13 cellular contexts compared by ENCODE assay signal in genomic region chr16:87206646-87207451, GRCh38.
DNase-seq lines count a peak whose midpoint lies in the region; ATAC-seq, FAIRE-seq and TF ChIP-seq lines count a peak whose summit lies in the region.
"Had no signal": no experiment of that assay in that cellular context is flagged by ENCODE, and none has a peak within 500 bp of the region (broad histone marks: within the 10 kb centered on the region; RNA-seq: fewer than 3 reads in every experiment).

No MANE protein-coding gene starts in this region.

- no TSS peak for BruUV-seq in MCF 10A (replicated peaks; lab: Mats Ljungman, UMichigan)

- H3K4me1 Mint-ChIP-seq in MCF 10A (ENCODE audit: insufficient read depth, unreplicated experiment): peaks cover 28% of the 10 kb centered on the region
- no peaks in the 10 kb centered on the region for H3K4me1 Mint-ChIP-seq in activated CD8-positive, alpha-beta T cell treated with anti-CD3 and anti-CD28 coated beads for 36 hours (ENCODE audit: low read depth)

- no peak overlapping the region for H3K4me3 Mint-ChIP-seq in MCF 10A (ENCODE audit: unreplicated experiment)
- H3K4me3 Mint-ChIP-seq in activated CD8-positive, alpha-beta T cell treated with anti-CD3 and anti-CD28 coated beads for 36 hours: no peak overlapping the region
- H3K4me3 Mint-ChIP-seq: activated CD4-positive, alpha-beta T cell treated with anti-CD3 and anti-CD28 coated beads, Interleukin-2, amount 10 ng/mL, durations not matched to agents 24 days and 14 days had no signal

- CTCF ChIA-PET in MCF 10A (lab: Yijun Ruan, JAX): interaction anchor here (0.6 to 2.2 kb wide), 4 partner anchors 55 to 643 kb away, joined by 3 to 11 read pairs (median 6); no protein-coding TSS in a partner anchor
- CTCF ChIA-PET in activated CD8-positive, alpha-beta T cell treated with anti-CD3 and anti-CD28 coated beads for 36 hours (lab: Charles Lee): interaction anchor here (1.9 kb wide), 1 partner anchor 90 kb away, joined by 5 read pairs; no protein-coding TSS in a partner anchor

- peaks cover 27% of the 10 kb centered on the region for H3K27me3 ChIP-seq in left ventricle myocardium inferior (ENCODE audit: low read depth)
- no peaks in the 10 kb centered on the region for H3K27me3 ChIP-seq in tibial artery

- no peaks in the 10 kb centered on the region for H3K9me3 Mint-ChIP-seq in MCF 10A (ENCODE audit: unreplicated experiment)
- no peaks in the 10 kb centered on the region for H3K9me3 Mint-ChIP-seq in activated CD8-positive, alpha-beta T cell treated with anti-CD3 and anti-CD28 coated beads for 36 hours
- H3K9me3 Mint-ChIP-seq: activated CD4-positive, alpha-beta T cell treated with anti-CD3 and anti-CD28 coated beads, Interleukin-2, amount 10 ng/mL, durations not matched to agents 24 days and 14 days had no signal

- H3K27ac ChIP-seq in left ventricle myocardium inferior (replicated peaks) (peak overlapping the region; percentile 68), tibial artery (peak overlapping the region; percentile 18 to 30)

- intact Hi-C loops in MCF 10A (cut with micrococcal nuclease): loop anchor here (1.0 kb wide), 1 partner anchor 71 kb away; no protein-coding TSS in a partner anchor
- intact Hi-C loops in left ventricle myocardium inferior (cut with micrococcal nuclease): no loop called here
- intact Hi-C loops in tibial artery (cut with DNase I; ENCODE audit: low total_unique reads): no loop called here
- intact Hi-C loops in activated CD8-positive, alpha-beta T cell treated with anti-CD3 and anti-CD28 coated beads for 36 hours (cut with micrococcal nuclease): no loop called here

- H3K27ac Mint-ChIP-seq in MCF 10A (ENCODE audit: low read depth, unreplicated experiment): peak overlapping the region; percentile 47
- no peak overlapping the region for H3K27ac Mint-ChIP-seq in activated CD8-positive, alpha-beta T cell treated with anti-CD3 and anti-CD28 coated beads for 36 hours
- H3K27ac Mint-ChIP-seq: activated CD4-positive, alpha-beta T cell treated with anti-CD3 and anti-CD28 coated beads, Interleukin-2, amount 10 ng/mL, durations not matched to agents 24 days and 14 days had no signal

- peak; percentile 68 for FAIRE-seq in HTR-8/SVneo (lab: Jason Lieb, UNC)

- H3K36me3 ChIP-seq in left ventricle myocardium inferior (no peaks in the 10 kb centered on the region), tibial artery (no peaks in the 10 kb centered on the region)

- TF ChIP-seq CTCF in MCF 10A (IDR thresholded peaks at IDR 0.05; ENCODE audit: unreplicated experiment) (no peak), left ventricle myocardium inferior (IDR thresholded peaks at IDR 0.05; ENCODE audit: borderline replicate concordance) (no peak), tibial artery (IDR thresholded peaks at IDR 0.05) (no peak)
- TF ChIP-seq CTCF in activated CD8-positive, alpha-beta T cell treated with anti-CD3 and anti-CD28 coated beads for 36 hours (IDR thresholded peaks at IDR 0.05): no peak

- DNase-seq in HTR-8/SVneo (ENCODE audit: insufficient read length, low spot score) (no peak), MCF 10A (ENCODE audit: unreplicated experiment) (peak; percentile 85), left ventricle myocardium inferior (peak; percentile 35), tibial artery (peak in 1 of 2 donors; percentile 43), NCI-H774 (lab: John Stamatoyannopoulos, UW) (no peak)
- no peak for DNase-seq in activated CD8-positive, alpha-beta T cell treated with anti-CD3 and anti-CD28 coated beads for 36 hours
- no peak for DNase-seq in activated CD4-positive, alpha-beta T cell treated with anti-CD3 and anti-CD28 coated beads for 1 hour
- DNase-seq: activated CD4-positive, alpha-beta T cell treated with anti-CD3 and anti-CD28 coated beads, Interleukin-2, amount 10 ng/mL, durations not matched to agents 24 days and 14 days; activated effector memory CD4-positive, alpha-beta T cell treated with anti-CD3 and anti-CD28 coated beads, Interleukin-2, amount 50 U/mL, for 16 hours; cortex of kidney; NCI-H510A had no signal

- H3K9me3 ChIP-seq in left ventricle myocardium inferior (replicated peaks) (no peaks in the 10 kb centered on the region), tibial artery (no peaks in the 10 kb centered on the region)

- POLR2A ChIA-PET in MCF 10A (lab: Yijun Ruan, JAX): interaction anchor here (0.6 to 1.8 kb wide), 9 partner anchors 9 to 642 kb away, joined by 3 to 16 read pairs (median 3); partner anchors contain the start of gene C16orf95
- POLR2A ChIA-PET in activated CD8-positive, alpha-beta T cell treated with anti-CD3 and anti-CD28 coated beads for 36 hours (lab: Charles Lee): no interaction called here

- H3K4me1 ChIP-seq in left ventricle myocardium inferior (peaks cover 3% of the 10 kb centered on the region), tibial artery (peaks cover 0 to 37% (median 18%) of the 10 kb centered on the region in 4 donors)

- no peak for ATAC-seq in activated CD8-positive, alpha-beta T cell treated with anti-CD3 and anti-CD28 coated beads for 36 hours
- ATAC-seq: SK-N-SH treated with all-trans-retinoic acid at 6 μM for 48 hours had no signal

- H3K4me3 ChIP-seq in left ventricle myocardium inferior (no peak overlapping the region), tibial artery (no peak overlapping the region)
- H3K4me3 ChIP-seq: skin epidermis had no signal

- H3K27me3 Mint-ChIP-seq in MCF 10A (ENCODE audit: insufficient read depth, unreplicated experiment): no peaks in the 10 kb centered on the region
- H3K27me3 Mint-ChIP-seq in activated CD8-positive, alpha-beta T cell treated with anti-CD3 and anti-CD28 coated beads for 36 hours: peaks cover 9% of the 10 kb centered on the region

- H3K36me3 Mint-ChIP-seq in MCF 10A (ENCODE audit: insufficient read depth, unreplicated experiment): no peaks in the 10 kb centered on the region
- H3K36me3 Mint-ChIP-seq in activated CD8-positive, alpha-beta T cell treated with anti-CD3 and anti-CD28 coated beads for 36 hours (ENCODE audit: low read depth): no peaks in the 10 kb centered on the region

Comparison
In these comparisons a context has a peak if more than half of its experiments do, and no peak if none do; other contexts are left out.
1. DNase-seq: peak in MCF 10A (single experiment) and left ventricle myocardium inferior (single experiment); none in HTR-8/SVneo (single experiment), NCI-H774 (single experiment), activated CD8-positive, alpha-beta T cell treated with anti-CD3 and anti-CD28 coated beads for 36 hours (single experiment) and activated CD4-positive, alpha-beta T cell treated with anti-CD3 and anti-CD28 coated beads for 1 hour (single experiment).